In genomic region chr17:6232768-6233130, GRCh38 we compare ENCODE assay signal across 30 cellular contexts.
"Had no signal": no experiment of that assay in that cellular context is flagged by ENCODE, and none has a peak within 500 bp of the region (broad histone marks: within the 10 kb centered on the region; RNA-seq: fewer than 3 reads in every experiment).

No MANE protein-coding gene starts in this region.

- H3K4me1 Mint-ChIP-seq: mesothelial cell of epicardium; naive B cell; nephron progenitor cell; stimulated activated naive B cell treated with anti-CD40 and anti-IgM and Interleukin-4, amounts not matched to agents 10 μg/mL and 1 μg/mL and 100 μg/mL, for 72 hours had no signal

- ATAC-seq: activated naive CD4-positive, alpha-beta T cell treated with anti-CD3 and anti-CD28 coated beads, Interleukin-2, amount 50 U/mL, for 72 hours; activated T-cell treated with anti-CD3 and anti-CD28 coated beads, Interleukin-2, amount 50 U/mL, for 72 hours; gastroesophageal sphincter; left cardiac atrium; left ventricle myocardium superior; stimulated activated naive B cell treated with anti-CD40 and anti-IgM and Interleukin-4, amounts not matched to agents 10 μg/mL and 1 μg/mL and 100 μg/mL, for 72 hours had no signal

- H3K36me3 Mint-ChIP-seq: activated naive CD4-positive, alpha-beta T cell treated with anti-CD3 and anti-CD28 coated beads, Interleukin-2, amount 50 U/mL, for 72 hours; mesothelial cell of epicardium; naive B cell; stimulated activated naive B cell treated with anti-CD40 and anti-IgM and Interleukin-4, amounts not matched to agents 10 μg/mL and 1 μg/mL and 100 μg/mL, for 72 hours had no signal

- H3K36me3 ChIP-seq: cardiac muscle cell, colonic mucosa, gastroesophageal sphincter, neutrophil, ovary, right lobe of liver, stomach, thyroid gland, upper lobe of right lung had no signal

- H3K27me3 Mint-ChIP-seq: naive B cell had no signal

- H3K4me1 ChIP-seq: colonic mucosa, gastroesophageal sphincter, right lobe of liver, stomach, thyroid gland, upper lobe of right lung had no signal

- H3K9me3 ChIP-seq: colonic mucosa, gastroesophageal sphincter, neutrophil, ovary, right lobe of liver, stomach, thyroid gland, upper lobe of right lung had no signal

- H3K4me3 ChIP-seq: cardiac muscle cell, colonic mucosa, gastroesophageal sphincter, hepatocyte, ovary, right lobe of liver, smooth muscle cell, stomach, thyroid gland, upper lobe of right lung had no signal

- H3K9me3 Mint-ChIP-seq: activated naive CD4-positive, alpha-beta T cell treated with anti-CD3 and anti-CD28 coated beads, Interleukin-2, amount 50 U/mL, for 72 hours; activated T-cell treated with anti-CD3 and anti-CD28 coated beads, Interleukin-2, amount 50 U/mL, for 72 hours; mesothelial cell of epicardium; naive B cell; nephron progenitor cell had no signal

- H3K27ac Mint-ChIP-seq: activated naive CD4-positive, alpha-beta T cell treated with anti-CD3 and anti-CD28 coated beads, Interleukin-2, amount 50 U/mL, for 72 hours; activated T-cell treated with anti-CD3 and anti-CD28 coated beads, Interleukin-2, amount 50 U/mL, for 72 hours; mesothelial cell of epicardium; nephron progenitor cell; progenitor cell of endocrine pancreas; stimulated activated naive B cell treated with anti-CD40 and anti-IgM and Interleukin-4, amounts not matched to agents 10 μg/mL and 1 μg/mL and 100 μg/mL, for 72 hours had no signal

- H3K4me2 ChIP-seq: hepatocyte, smooth muscle cell had no signal

- H3K27ac ChIP-seq: cardiac muscle cell, colonic mucosa, gastroesophageal sphincter, hepatocyte, neutrophil, ovary, right lobe of liver, stomach, thyroid gland, upper lobe of right lung, VCaP had no signal

- H2AFZ ChIP-seq: hepatocyte had no signal

- H3K27me3 ChIP-seq: cardiac muscle cell, colonic mucosa, neutrophil, ovary, right lobe of liver, thyroid gland, upper lobe of right lung had no signal

- DNase-seq: activated CD4-positive, alpha-beta T cell treated with anti-CD3 and anti-CD28 coated beads for 4 hours; activated CD4-positive, alpha-beta T cell treated with anti-CD3 and anti-CD28 coated beads, Interleukin-2, amount 50 U/mL, for 4 hours; activated naive CD4-positive, alpha-beta T cell; activated T-cell treated with anti-CD3 and anti-CD28 coated beads for 4 hours; activated T-cell treated with anti-CD3 and anti-CD28 coated beads, Interleukin-2, amount 50 U/mL, for 72 hours; cerebellar nuclear complex; colonic mucosa; effector memory CD4-positive, alpha-beta T cell; islet precursor cell; left cardiac atrium; left ventricle myocardium superior; naive B cell; nephron progenitor cell; ovary; right lobe of liver; stimulated activated CD4-positive, alpha-beta T cell treated with anti-CD3 and anti-CD28 coated beads, Interleukin-15, amount 100 ng/mL, for 24 hours; stimulated activated CD4-positive, alpha-beta T cell treated with anti-CD3 and anti-CD28 coated beads, Interleukin-2, amount 100 ng/mL, for 24 hours; stimulated activated naive B cell treated with anti-CD40 and anti-IgM and Interleukin-4, amounts not matched to agents 10 μg/mL and 1 μg/mL and 100 μg/mL, for 72 hours; stomach; thyroid gland; upper lobe of right lung had no signal

- H3K4me3 Mint-ChIP-seq: activated T-cell treated with anti-CD3 and anti-CD28 coated beads, Interleukin-2, amount 50 U/mL, for 72 hours; mesothelial cell of epicardium; naive B cell; nephron progenitor cell; stimulated activated naive B cell treated with anti-CD40 and anti-IgM and Interleukin-4, amounts not matched to agents 10 μg/mL and 1 μg/mL and 100 μg/mL, for 72 hours had no signal

- H3K79me2 ChIP-seq: hepatocyte had no signal
